Comparison of ENCODE assay signal across 8 cellular contexts in the genomic region with DNA sequence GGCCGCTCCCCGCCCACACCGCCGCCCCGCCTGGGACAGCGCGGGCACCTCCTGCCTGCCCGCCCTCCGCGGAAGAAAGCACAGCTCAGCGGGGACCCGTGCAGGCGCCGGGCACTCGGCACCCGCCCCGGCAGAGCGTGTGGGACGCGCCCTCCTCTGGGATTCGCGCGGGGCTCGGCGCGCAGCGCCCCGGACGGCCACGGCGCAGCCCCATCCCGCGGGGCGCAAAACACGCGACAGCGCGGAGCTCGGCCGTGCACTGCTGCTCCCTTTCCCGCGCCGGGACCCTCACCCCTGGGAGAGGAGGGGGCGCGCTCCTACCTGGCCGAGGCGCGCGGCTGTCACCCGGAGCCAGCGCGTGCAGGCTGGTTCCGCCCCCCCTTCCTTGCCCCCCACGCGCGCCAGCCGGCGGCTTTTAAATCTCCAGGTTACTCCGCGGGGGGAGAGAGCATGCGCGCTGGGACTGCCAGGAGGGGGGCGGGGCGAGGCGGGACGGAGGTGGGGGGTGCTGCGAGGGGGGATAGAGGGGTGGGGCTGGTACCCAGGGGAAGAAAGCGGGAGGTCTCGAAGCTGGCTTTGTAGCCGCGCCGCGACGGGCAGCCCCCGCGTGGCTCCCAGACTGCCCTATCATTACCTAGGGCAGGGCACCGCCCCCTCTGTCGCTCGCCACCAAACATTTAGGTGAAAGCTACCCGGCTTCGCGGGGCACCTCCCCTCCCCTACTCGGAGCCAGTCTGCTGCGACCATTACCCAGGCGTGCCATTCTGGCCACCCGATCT. TPM values are rescaled to one million over a fixed set of nuclear protein-coding genes. Genes with fewer than 3 reads are reported as not detected.
DNase-seq lines count a peak whose midpoint lies in the region; ATAC-seq and TF ChIP-seq lines count a peak whose summit lies in the region.

A gene with protein sequence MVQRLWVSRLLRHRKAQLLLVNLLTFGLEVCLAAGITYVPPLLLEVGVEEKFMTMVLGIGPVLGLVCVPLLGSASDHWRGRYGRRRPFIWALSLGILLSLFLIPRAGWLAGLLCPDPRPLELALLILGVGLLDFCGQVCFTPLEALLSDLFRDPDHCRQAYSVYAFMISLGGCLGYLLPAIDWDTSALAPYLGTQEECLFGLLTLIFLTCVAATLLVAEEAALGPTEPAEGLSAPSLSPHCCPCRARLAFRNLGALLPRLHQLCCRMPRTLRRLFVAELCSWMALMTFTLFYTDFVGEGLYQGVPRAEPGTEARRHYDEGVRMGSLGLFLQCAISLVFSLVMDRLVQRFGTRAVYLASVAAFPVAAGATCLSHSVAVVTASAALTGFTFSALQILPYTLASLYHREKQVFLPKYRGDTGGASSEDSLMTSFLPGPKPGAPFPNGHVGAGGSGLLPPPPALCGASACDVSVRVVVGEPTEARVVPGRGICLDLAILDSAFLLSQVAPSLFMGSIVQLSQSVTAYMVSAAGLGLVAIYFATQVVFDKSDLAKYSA (minus strand): TSS at position 437 of the 779 bp plus-strand sequence. CDS start 15,853 bp downstream, outside the sequence.

- H3K4ac ChIP-seq in H9 (ENCODE audit: low read depth, low read length) = no peak within 1 kb of the TSS

- peaks cover 9% of the 10 kb centered on the region for H3K27me3 Mint-ChIP-seq in H9 (ENCODE audit: low read depth)
- H3K27me3 Mint-ChIP-seq in brain = peaks cover 4% of the 10 kb centered on the region
- peaks cover 2 to 10% (median 6%) of the 10 kb centered on the region in 3 donors for H3K27me3 Mint-ChIP-seq in immature natural killer cell (ENCODE audit: low read depth in 3 of 3)

- H3K23me2 ChIP-seq in H9 (ENCODE audit: insufficient read length, low read depth, low read length, poor library complexity, severe bottlenecking) = peaks cover 8% of the 10 kb centered on the region

- H3K27ac Mint-ChIP-seq in H9 (peak within 1 kb of the TSS; percentile 25 to 93 (median 55); a peak in 3 of 7 replicates), brain (peak within 1 kb of the TSS; percentile 18 to 86 (median 74)), immature natural killer cell (no peak within 1 kb of the TSS)

- peak within 1 kb of the TSS; percentile 74 to 88 for H3K4me3 Mint-ChIP-seq in H9
- peak within 1 kb of the TSS; percentile 84 to 91 (median 88) for H3K4me3 Mint-ChIP-seq in brain
- H3K4me3 Mint-ChIP-seq in immature natural killer cell = peak within 1 kb of the TSS; percentile 74 to 85 (median 81)

- H2AK5ac ChIP-seq in H9 (ENCODE audit: insufficient read length, low read length) = no peak within 1 kb of the TSS

- 0 out of 2 replicates have a peak, but pooled peaks have one; percentile 37 for TF ChIP-seq POLR2A in Raji (IDR thresholded peaks at IDR 0.05; ENCODE audit: insufficient read depth, low read depth, low read length)

- H2BK15ac ChIP-seq in H9 (ENCODE audit: low read depth, low read length) = no peak within 1 kb of the TSS

- H2BK20ac ChIP-seq in H9 (ENCODE audit: low read depth, low read length, poor library complexity, severe bottlenecking) = no peak within 1 kb of the TSS

- no peak within 1 kb of the TSS for H3T11ph ChIP-seq in H9 (ENCODE audit: low read length)

- H2BK12ac ChIP-seq in H9 (ENCODE audit: insufficient read length, low read depth, low read length) = no peak within 1 kb of the TSS

- H2AFZ ChIP-seq in H9 (ENCODE audit: low read length) = no peak within 1 kb of the TSS

- H2BK120ac ChIP-seq in H9 (ENCODE audit: low read depth, low read length, poor library complexity, severe bottlenecking) = no peak within 1 kb of the TSS

- H3K18ac ChIP-seq in H9 (ENCODE audit: insufficient read length, low read depth, low read length) = peak within 1 kb of the TSS; percentile 34

- no peaks in the 10 kb centered on the region for H3K9me3 ChIP-seq in H9 (ENCODE audit: control insufficient read depth, low read depth, low read length)

- H4K5ac ChIP-seq in H9 (ENCODE audit: insufficient read length, low read depth, low read length) = no peak within 1 kb of the TSS

- no peak within 1 kb of the TSS for H4K8ac ChIP-seq in H9 (replicated peaks; ENCODE audit: insufficient read length, low read depth, low read length)

- H4K20me1 ChIP-seq in H9 (ENCODE audit: control insufficient read depth, insufficient read depth, insufficient read length) = no peaks in the 10 kb centered on the region

- H3K4me1 Mint-ChIP-seq in H9 (peaks cover 52 to 58% of the 10 kb centered on the region in 2 experiments), brain (peaks cover 43% of the 10 kb centered on the region), immature natural killer cell (peaks cover 27 to 28% of the 10 kb centered on the region in 2 donors)

- no peak within 1 kb of the TSS for H3K56ac ChIP-seq in H9 (ENCODE audit: insufficient read length, low read depth, low read length)

- no CpG with 5 or more reads among the region's 86 CpGs for WGBS in H9 (ENCODE audit: extremely low coverage, insufficient read length, low lambda C conversion rate)

- H4K91ac ChIP-seq in H9 (ENCODE audit: insufficient read length, low read depth, low read length) = no peak within 1 kb of the TSS

- H3K79me1 ChIP-seq in H9 (ENCODE audit: insufficient read depth, low read depth, low read length, poor library complexity, severe bottlenecking) = no peaks in the 10 kb centered on the region

- H3K14ac ChIP-seq in H9 (ENCODE audit: insufficient read depth, low read length) = peak within 1 kb of the TSS; percentile 69; the same call in 1 of the 2 replicates

- H3K27me3 ChIP-seq in H9 (ENCODE audit: insufficient read depth, low read length) = no peaks in the 10 kb centered on the region

- no peak within 1 kb of the TSS for H3K23ac ChIP-seq in H9 (ENCODE audit: insufficient read length, low read depth, low read length)

- no peaks in the 10 kb centered on the region; a peak in 1 of 5 replicates for H3K9me3 Mint-ChIP-seq in H9
- H3K9me3 Mint-ChIP-seq in brain = peaks cover 0 to 5% (median 0%) of the 10 kb centered on the region in 5 experiments
- no peaks in the 10 kb centered on the region for H3K9me3 Mint-ChIP-seq in immature natural killer cell

- peak within 1 kb of the TSS; percentile 20 for H3K9ac ChIP-seq in H9 (ENCODE audit: extremely low read depth, insufficient read length, low read length)

- no peaks in the 10 kb centered on the region; the same call in 1 of the 2 replicates for H3K79me2 ChIP-seq in H9 (ENCODE audit: insufficient read depth, low read length)

- H3K4me1 ChIP-seq in H9 (ENCODE audit: insufficient read depth, low read length) = peaks cover 4% of the 10 kb centered on the region; the same call in 1 of the 2 replicates

- no peak for ATAC-seq in GM19324 (IDR thresholded peaks at IDR 0.05; ENCODE audit: low FRiP score, unreplicated experiment)

- peak within 1 kb of the TSS; percentile 86 for H3K27ac ChIP-seq in C4-2B
- H3K27ac ChIP-seq in H9 (ENCODE audit: insufficient read length, low read depth, low read length) = no peak within 1 kb of the TSS

- H3K4me2 ChIP-seq in H9 (ENCODE audit: insufficient read depth, insufficient read length, low read length) = peak within 1 kb of the TSS; percentile 88

- DNase-seq in H9 = peak; percentile 75
- peak in 2 of 3 donors; percentile 16 to 21 for DNase-seq in immature natural killer cell
- DNase-seq in stimulated activated CD4-positive, alpha-beta T cell treated with anti-CD3 and anti-CD28 coated beads, Interleukin-1b, Interleukin-23, amount 100 ng/mL, for 24 hours (ENCODE audit: low read depth in 4 of 4, low spot score in 1 of 4) = peak in 3 of 4 experiments; percentile 18 to 26 (median 25)
- no peak for DNase-seq in NCI-H2107 (lab: John Stamatoyannopoulos, UW)

- H2BK5ac ChIP-seq in H9 (ENCODE audit: insufficient read length, low read length) = no peak within 1 kb of the TSS

- H3K36me3 Mint-ChIP-seq in H9 (ENCODE audit: insufficient read depth in 1 of 3, low read depth in 3 of 3) (no peaks in the 10 kb centered on the region; a peak in 1 of 7 replicates), brain (no peaks in the 10 kb centered on the region), immature natural killer cell (no peaks in the 10 kb centered on the region)

- TF ChIP-seq CTCF in C4-2B (conservative IDR thresholded peaks at IDR 0.05) (no peak), H9 (conservative IDR thresholded peaks at IDR 0.05) (no peak), brain (conservative IDR thresholded peaks at IDR 0.05) (no peak)

RNA-seq across cellular contexts. Expression of the gene that starts here (rescaled TPM):
- 16.7 TPM in 2 replicates for total RNA-seq in H9 (2021)
- polyA plus RNA-seq in brain (ENCODE audit: insufficient read depth, low read depth, low replicate concordance) (16.4 TPM), immature natural killer cell (not detected)

Comparison
In these comparisons a context has a peak if more than half of its experiments do, and no peak if none do; other contexts are left out.
1. RNA of the gene that starts here (polyA plus RNA-seq): 16.4 TPM in brain (single experiment); not detected in immature natural killer cell; every median in the first group is over 10 times any median in the second.
2. Peak in DNase-seq in immature natural killer cell; RNA of the gene not detected or under 1 TPM.
3. H3K27ac Mint-ChIP-seq: peak in H9 (3 of 3) and brain (5 of 5); none in immature natural killer cell (0 of 6).
4. Peak in every context shown above with its lines, with median percentiles within 50 percentile points of each other: H3K4me3 Mint-ChIP-seq.